8 cellular contexts compared by ENCODE assay signal in the genomic region with DNA sequence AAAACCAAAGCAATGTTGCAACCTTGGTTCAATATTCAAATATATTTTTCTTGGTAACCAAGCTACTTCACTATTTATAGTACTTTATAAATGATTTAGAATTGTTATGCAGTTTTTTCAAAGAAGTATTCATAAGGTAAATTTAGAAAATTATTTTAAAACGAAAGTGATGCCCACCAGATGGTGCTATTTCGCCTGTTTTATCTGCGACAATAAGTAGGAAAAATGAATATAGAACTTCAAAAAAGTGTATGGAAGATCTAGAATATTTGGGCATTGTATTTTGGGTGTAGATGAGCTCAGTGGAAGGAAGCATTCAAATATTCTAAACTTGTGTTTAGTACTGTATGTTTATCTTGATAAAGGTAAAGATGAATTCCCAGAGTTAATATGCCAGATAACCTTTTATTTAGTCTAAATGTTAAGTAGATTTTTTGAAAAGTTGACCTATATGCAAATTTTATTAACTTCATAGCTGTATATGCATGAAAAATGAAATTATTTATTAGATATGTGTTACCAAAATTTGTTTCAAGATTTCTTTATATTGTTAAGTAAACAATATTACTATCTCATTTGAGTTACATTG.
DNase-seq lines count a peak whose midpoint lies in the region; ATAC-seq and TF ChIP-seq lines count a peak whose summit lies in the region.

No MANE protein-coding gene starts in this region.

- DNase-seq in activated T-cell treated with anti-CD3 and anti-CD28 coated beads for 1 hour (ENCODE audit: low read depth) (peak; percentile 9), LNCaP clone FGC (ENCODE audit: low read depth) (peak; percentile 41), ascending aorta (ENCODE audit: low spot score in 2 of 2) (no peak), kidney tubule cell (ENCODE audit: low spot score) (peak; percentile 38)
- no peak for DNase-seq in activated T-cell treated with anti-CD3 and anti-CD28 coated beads, Interleukin-2, amount 50 U/mL, for 24 hours
- DNase-seq in activated effector memory CD4-positive, alpha-beta T cell treated with anti-CD3 and anti-CD28 coated beads, Interleukin-2, amount 50 U/mL, for 16 hours, result no peak

- no peaks in the 10 kb centered on the region for H3K9me3 ChIP-seq in ascending aorta

- H3K27me3 ChIP-seq in ascending aorta, result no peaks in the 10 kb centered on the region

- H3K27ac ChIP-seq in ascending aorta, result no peak overlapping the region

- H3K27me3 Mint-ChIP-seq in activated T-cell treated with anti-CD3 and anti-CD28 coated beads, Interleukin-2, amount 50 U/mL, for 24 hours, result no peaks in the 10 kb centered on the region

- no peak overlapping the region for H3K4me3 ChIP-seq in LNCaP clone FGC (ENCODE audit: low read depth, low read length)
- H3K4me3 ChIP-seq in ascending aorta, result no peak overlapping the region

- no peaks in the 10 kb centered on the region for H3K9me3 Mint-ChIP-seq in activated T-cell treated with anti-CD3 and anti-CD28 coated beads, Interleukin-2, amount 50 U/mL, for 24 hours

- peaks cover 26% of the 10 kb centered on the region for H3K36me3 Mint-ChIP-seq in activated T-cell treated with anti-CD3 and anti-CD28 coated beads, Interleukin-2, amount 50 U/mL, for 24 hours (ENCODE audit: low read depth)

- no peak overlapping the region for H3K27ac Mint-ChIP-seq in activated T-cell treated with anti-CD3 and anti-CD28 coated beads, Interleukin-2, amount 50 U/mL, for 24 hours

- ATAC-seq in GM18909 (IDR thresholded peaks at IDR 0.05; ENCODE audit: poor library complexity, unreplicated experiment) (no peak), GM21528 (IDR thresholded peaks at IDR 0.05; ENCODE audit: low FRiP score, unreplicated experiment) (no peak)

- H3K36me3 ChIP-seq in ascending aorta, result peaks cover 0 to 3% of the 10 kb centered on the region in 2 donors

- H3K4me1 ChIP-seq in ascending aorta, result no peaks in the 10 kb centered on the region

- intact Hi-C loops in ascending aorta (cut with DNase I), result loop anchor here (2.0 to 5.0 kb wide), 2 partner anchors 857 to 993 kb away; partner anchors contain the start of gene COMTD1

- H3K4me1 Mint-ChIP-seq in activated T-cell treated with anti-CD3 and anti-CD28 coated beads, Interleukin-2, amount 50 U/mL, for 24 hours (ENCODE audit: low read depth), result no peaks in the 10 kb centered on the region

- H3K4me3 Mint-ChIP-seq in activated T-cell treated with anti-CD3 and anti-CD28 coated beads, Interleukin-2, amount 50 U/mL, for 24 hours, result no peak overlapping the region

- TF ChIP-seq CTCF in LNCaP clone FGC (IDR thresholded peaks at IDR 0.05; ENCODE audit: control insufficient read depth, extremely low read depth, insufficient read depth), result peak; percentile 43
- TF ChIP-seq CTCF in ascending aorta (IDR thresholded peaks at IDR 0.05), result peak; percentile 2 to 54 (median 45)

Comparison
In these comparisons a context has a peak if more than half of its experiments do, and no peak if none do; other contexts are left out.
1. DNase-seq: peak in activated T-cell treated with anti-CD3 and anti-CD28 coated beads for 1 hour (single experiment), LNCaP clone FGC (single experiment) and kidney tubule cell (single experiment); none in activated T-cell treated with anti-CD3 and anti-CD28 coated beads, Interleukin-2, amount 50 U/mL, for 24 hours (single experiment), ascending aorta (0 of 2) and activated effector memory CD4-positive, alpha-beta T cell treated with anti-CD3 and anti-CD28 coated beads, Interleukin-2, amount 50 U/mL, for 16 hours (single experiment).